11 cellular contexts compared by ENCODE assay signal in genomic region chr6:163707385-163708355, GRCh38.
DNase-seq lines count a peak whose midpoint lies in the region; ATAC-seq, FAIRE-seq and TF ChIP-seq lines count a peak whose summit lies in the region.
"Had no signal": no experiment of that assay in that cellular context is flagged by ENCODE, and none has a peak within 500 bp of the region (broad histone marks: within the 10 kb centered on the region; RNA-seq: fewer than 3 reads in every experiment).

No MANE protein-coding gene starts in this region.

- no peak overlapping the region for H3K9ac ChIP-seq in kidney (ENCODE audit: low read length in 2 of 2)

- no peaks in the 10 kb centered on the region for H3K36me3 ChIP-seq in kidney (ENCODE audit: control insufficient read depth in 1 of 2, insufficient read depth in 2 of 2, low read length in 2 of 2)

- TF ChIP-seq CTCF in GM12865 (IDR thresholded peaks at IDR 0.05; ENCODE audit: insufficient read depth, low read depth, low read length, missing control alignments) (peak; percentile 42), kidney (IDR thresholded peaks at IDR 0.05; ENCODE audit: borderline replicate concordance, extremely low read depth, insufficient read depth) (no peak)

- H3K36me3 Mint-ChIP-seq in effector memory CD8-positive, alpha-beta T cell (ENCODE audit: insufficient read depth) = no peaks in the 10 kb centered on the region
- H3K36me3 Mint-ChIP-seq: activated naive CD4-positive, alpha-beta T cell treated with anti-CD3 and anti-CD28 coated beads, Interleukin-2, amount 50 U/mL, for 24 hours had no signal

- ATAC-seq in GM19452 (IDR thresholded peaks at IDR 0.05; ENCODE audit: unreplicated experiment) = peak; percentile 51
- peak; percentile 38 for ATAC-seq in HG03139 (IDR thresholded peaks at IDR 0.05; ENCODE audit: unreplicated experiment)
- peak; percentile 29 for ATAC-seq in effector memory CD8-positive, alpha-beta T cell (replicated peaks)
- no peak for ATAC-seq in left cardiac atrium

- H3K4me3 ChIP-seq in GM12865 (ENCODE audit: low read depth, low read length) = peak overlapping the region; percentile 5; the same call in 1 of the 2 replicates
- no peak overlapping the region for H3K4me3 ChIP-seq in kidney (ENCODE audit: low read length in 2 of 2)

- no peak for FAIRE-seq in kidney (lab: Jason Lieb, UNC)

- H3K4me1 Mint-ChIP-seq in effector memory CD8-positive, alpha-beta T cell (ENCODE audit: low read depth in 2 of 2) = peaks cover 14 to 15% of the 10 kb centered on the region in 2 donors
- H3K4me1 Mint-ChIP-seq: activated naive CD4-positive, alpha-beta T cell treated with anti-CD3 and anti-CD28 coated beads, Interleukin-2, amount 50 U/mL, for 24 hours had no signal

- peak overlapping the region in 1 of 2 donors; percentile 45 for H3K4me3 Mint-ChIP-seq in effector memory CD8-positive, alpha-beta T cell
- H3K4me3 Mint-ChIP-seq: activated naive CD4-positive, alpha-beta T cell treated with anti-CD3 and anti-CD28 coated beads, Interleukin-2, amount 50 U/mL, for 24 hours had no signal

- peaks cover 5 to 7% of the 10 kb centered on the region in 2 donors for H3K27me3 Mint-ChIP-seq in effector memory CD8-positive, alpha-beta T cell
- H3K27me3 Mint-ChIP-seq: activated naive CD4-positive, alpha-beta T cell treated with anti-CD3 and anti-CD28 coated beads, Interleukin-2, amount 50 U/mL, for 24 hours had no signal

- DNase-seq in GM12865 (ENCODE audit: low read depth) (peak; percentile 77), nucleus accumbens (lab: John Stamatoyannopoulos, UW) (no peak), kidney (no peak), left cardiac atrium (no peak)
- DNase-seq in effector memory CD8-positive, alpha-beta T cell = peak in 1 of 3 experiments; percentile 8
- no peak for DNase-seq in stimulated activated naive CD4-positive, alpha-beta T cell (lab: John Stamatoyannopoulos, UW)
- DNase-seq: GDM1, NCI-H774 had no signal

- no peaks in the 10 kb centered on the region for H3K9me3 ChIP-seq in kidney (ENCODE audit: control insufficient read depth in 1 of 2, low read length in 2 of 2)

- H3K27ac ChIP-seq in kidney (ENCODE audit: low read depth in 2 of 2, low read length in 2 of 2) = no peak overlapping the region

- peaks cover 3 to 8% of the 10 kb centered on the region in 2 donors for H3K4me1 ChIP-seq in kidney (ENCODE audit: control insufficient read depth in 1 of 2, insufficient read depth in 1 of 2, low read depth in 1 of 2, low read length in 2 of 2)

- H3K27ac Mint-ChIP-seq in effector memory CD8-positive, alpha-beta T cell = peak overlapping the region; percentile 23 to 78
- H3K27ac Mint-ChIP-seq: activated naive CD4-positive, alpha-beta T cell treated with anti-CD3 and anti-CD28 coated beads, Interleukin-2, amount 50 U/mL, for 24 hours had no signal

- intact Hi-C loops in kidney (cut with DNase I) (no loop called here), left cardiac atrium (cut with DNase I) (no loop called here)

- H3K9me3 Mint-ChIP-seq in effector memory CD8-positive, alpha-beta T cell = no peaks in the 10 kb centered on the region
- H3K9me3 Mint-ChIP-seq: activated naive CD4-positive, alpha-beta T cell treated with anti-CD3 and anti-CD28 coated beads, Interleukin-2, amount 50 U/mL, for 24 hours had no signal

Comparison
In these comparisons a context has a peak if more than half of its experiments do, and no peak if none do; other contexts are left out.
1. ATAC-seq: peak in GM19452 (single experiment), HG03139 (single experiment) and effector memory CD8-positive, alpha-beta T cell (single experiment); none in left cardiac atrium (0 of 2).